1 cellular context compared by ENCODE assay signal in the genomic region with DNA sequence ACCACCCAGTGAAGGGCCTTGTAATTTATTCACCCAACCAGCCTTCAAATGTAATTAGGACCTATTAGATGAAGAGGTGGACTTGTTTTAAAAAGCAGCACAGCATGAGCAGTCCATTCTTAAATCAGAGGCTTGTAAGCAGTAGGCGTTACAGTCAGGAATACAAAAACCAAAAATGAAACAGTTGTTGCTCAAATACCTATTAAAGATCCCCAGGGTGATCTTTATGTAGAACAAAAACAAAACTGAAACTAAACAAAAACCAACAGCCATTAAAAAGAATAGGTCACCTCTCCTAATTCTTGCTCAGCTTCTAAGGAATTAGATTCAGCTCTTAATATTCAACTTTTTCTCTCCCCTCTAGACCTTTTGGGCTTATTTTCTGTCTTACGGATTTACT.
TF ChIP-seq lines count a peak whose summit lies in the region.

No MANE protein-coding gene starts in this region.

TF ChIP-seq in GM12878, 131 proteins besides CTCF, POLR2A, EP300 and RAD21 (continued from another document):
- TF ChIP-seq USF2 (IDR thresholded peaks at IDR 0.05; ENCODE audit: borderline replicate concordance, low read depth, low read length): no peak
- no peak for TF ChIP-seq IRF4 (IDR thresholded peaks at IDR 0.05; ENCODE audit: low read depth, low read length)
- no peak for TF ChIP-seq EGR1 (IDR thresholded peaks at IDR 0.05; ENCODE audit: borderline replicate concordance in 1 of 2, low read depth in 2 of 2, low read length in 2 of 2)
- no peak for TF ChIP-seq SREBF2 (IDR thresholded peaks at IDR 0.05; ENCODE audit: low read length)
- no peak for TF ChIP-seq CREB1 (IDR thresholded peaks at IDR 0.05; ENCODE audit: low read depth)
- TF ChIP-seq, protein P1, sequence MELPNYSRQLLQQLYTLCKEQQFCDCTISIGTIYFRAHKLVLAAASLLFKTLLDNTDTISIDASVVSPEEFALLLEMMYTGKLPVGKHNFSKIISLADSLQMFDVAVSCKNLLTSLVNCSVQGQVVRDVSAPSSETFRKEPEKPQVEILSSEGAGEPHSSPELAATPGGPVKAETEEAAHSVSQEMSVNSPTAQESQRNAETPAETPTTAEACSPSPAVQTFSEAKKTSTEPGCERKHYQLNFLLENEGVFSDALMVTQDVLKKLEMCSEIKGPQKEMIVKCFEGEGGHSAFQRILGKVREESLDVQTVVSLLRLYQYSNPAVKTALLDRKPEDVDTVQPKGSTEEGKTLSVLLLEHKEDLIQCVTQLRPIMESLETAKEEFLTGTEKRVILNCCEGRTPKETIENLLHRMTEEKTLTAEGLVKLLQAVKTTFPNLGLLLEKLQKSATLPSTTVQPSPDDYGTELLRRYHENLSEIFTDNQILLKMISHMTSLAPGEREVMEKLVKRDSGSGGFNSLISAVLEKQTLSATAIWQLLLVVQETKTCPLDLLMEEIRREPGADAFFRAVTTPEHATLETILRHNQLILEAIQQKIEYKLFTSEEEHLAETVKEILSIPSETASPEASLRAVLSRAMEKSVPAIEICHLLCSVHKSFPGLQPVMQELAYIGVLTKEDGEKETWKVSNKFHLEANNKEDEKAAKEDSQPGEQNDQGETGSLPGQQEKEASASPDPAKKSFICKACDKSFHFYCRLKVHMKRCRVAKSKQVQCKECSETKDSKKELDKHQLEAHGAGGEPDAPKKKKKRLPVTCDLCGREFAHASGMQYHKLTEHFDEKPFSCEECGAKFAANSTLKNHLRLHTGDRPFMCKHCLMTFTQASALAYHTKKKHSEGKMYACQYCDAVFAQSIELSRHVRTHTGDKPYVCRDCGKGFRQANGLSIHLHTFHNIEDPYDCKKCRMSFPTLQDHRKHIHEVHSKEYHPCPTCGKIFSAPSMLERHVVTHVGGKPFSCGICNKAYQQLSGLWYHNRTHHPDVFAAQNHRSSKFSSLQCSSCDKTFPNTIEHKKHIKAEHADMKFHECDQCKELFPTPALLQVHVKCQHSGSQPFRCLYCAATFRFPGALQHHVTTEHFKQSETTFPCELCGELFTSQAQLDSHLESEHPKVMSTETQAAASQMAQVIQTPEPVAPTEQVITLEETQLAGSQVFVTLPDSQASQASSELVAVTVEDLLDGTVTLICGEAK (IDR thresholded peaks at IDR 0.05; ENCODE audit: borderline replicate concordance): no peak
